8 cellular contexts compared by ENCODE assay signal in the genomic region with DNA sequence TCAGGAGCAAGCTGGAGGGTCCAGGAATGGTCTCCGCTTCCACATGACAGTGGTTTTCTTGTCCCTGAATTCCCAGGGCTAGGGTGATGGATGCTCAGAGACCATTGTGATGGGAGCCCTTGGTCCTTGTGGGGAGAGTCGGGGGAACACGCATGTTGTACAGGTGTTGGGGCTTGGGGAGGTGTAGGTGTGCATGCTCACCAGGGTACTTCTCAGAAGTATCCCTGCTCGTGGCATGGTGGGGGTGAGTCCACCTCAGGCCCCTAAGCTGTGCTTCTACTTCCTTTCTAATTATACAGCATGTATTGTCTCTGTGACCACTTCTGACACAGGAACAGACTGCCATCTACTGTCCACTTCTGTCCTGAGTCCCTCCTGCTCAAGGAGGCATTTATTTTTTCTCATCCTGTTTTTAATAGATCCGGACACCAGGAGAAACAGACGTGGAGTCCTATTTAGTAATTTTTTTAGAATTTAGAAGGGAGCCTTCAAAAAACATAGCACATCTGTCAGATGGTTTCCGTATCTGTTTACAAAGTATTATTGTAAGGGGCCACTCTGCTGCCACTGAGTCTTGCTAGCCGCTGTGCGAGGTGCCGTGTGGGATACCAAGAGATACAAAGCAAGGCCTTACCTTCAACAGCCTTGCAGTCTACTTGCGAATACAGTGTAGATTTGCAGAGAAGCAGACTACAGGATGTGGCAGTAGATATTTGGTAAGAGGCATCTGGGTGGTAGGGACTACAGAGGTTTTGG. TPM values are rescaled to one million over a fixed set of nuclear protein-coding genes. Genes with fewer than 3 reads are reported as not detected.
DNase-seq lines count a peak whose midpoint lies in the region; ATAC-seq and TF ChIP-seq lines count a peak whose summit lies in the region.

No MANE protein-coding gene starts in this region.

- no peak overlapping the region for H3K4me2 ChIP-seq in OCI-LY7 (ENCODE audit: low read length)
- H3K4me2 ChIP-seq in fibroblast of lung (ENCODE audit: extremely low read depth, insufficient read depth, low read length), result no peak overlapping the region

- H3K36me3 Mint-ChIP-seq in activated T-helper 2 cell treated with anti-CD3 and anti-CD28 coated beads, Interferon-gamma antibody, Interleukin-2, Interleukin-4, amounts not matched to agents 10 μg/mL and 5 μg/mL and 100 μg/mL, durations not matched to agents 14 hours and 24 hours and 36 hours (ENCODE audit: low read depth), result no peaks in the 10 kb centered on the region
- no peaks in the 10 kb centered on the region for H3K36me3 Mint-ChIP-seq in naive thymus-derived CD4-positive, alpha-beta T cell

- H3K79me2 ChIP-seq in OCI-LY7 (ENCODE audit: insufficient read depth, low read depth, low read length) (peaks cover 93% of the 10 kb centered on the region), fibroblast of lung (ENCODE audit: control insufficient read depth, insufficient read depth, low read length) (peaks cover 37% of the 10 kb centered on the region)

- WGBS in psoas muscle, 3 donors, result 57 to 65% (median 64%) methylated on average over 11 of the region's 11 CpGs

- no peak overlapping the region for H3K4me3 Mint-ChIP-seq in activated T-helper 2 cell treated with anti-CD3 and anti-CD28 coated beads, Interferon-gamma antibody, Interleukin-2, Interleukin-4, amounts not matched to agents 10 μg/mL and 5 μg/mL and 100 μg/mL, durations not matched to agents 14 hours and 24 hours and 36 hours (ENCODE audit: low read depth)
- no peak overlapping the region for H3K4me3 Mint-ChIP-seq in naive thymus-derived CD4-positive, alpha-beta T cell

- H3K4me1 Mint-ChIP-seq in activated T-helper 2 cell treated with anti-CD3 and anti-CD28 coated beads, Interferon-gamma antibody, Interleukin-2, Interleukin-4, amounts not matched to agents 10 μg/mL and 5 μg/mL and 100 μg/mL, durations not matched to agents 14 hours and 24 hours and 36 hours (ENCODE audit: low read depth), result no peaks in the 10 kb centered on the region
- H3K4me1 Mint-ChIP-seq in naive thymus-derived CD4-positive, alpha-beta T cell, result peaks cover 0 to 2% (median 0%) of the 10 kb centered on the region in 7 donors

- POLR2A ChIA-PET in OCI-LY7 (lab: Charles Lee), result no interaction called here
- POLR2A ChIA-PET in naive thymus-derived CD4-positive, alpha-beta T cell (lab: Charles Lee), result no interaction called here

- H3K27ac Mint-ChIP-seq in activated T-helper 2 cell treated with anti-CD3 and anti-CD28 coated beads, Interferon-gamma antibody, Interleukin-2, Interleukin-4, amounts not matched to agents 10 μg/mL and 5 μg/mL and 100 μg/mL, durations not matched to agents 14 hours and 24 hours and 36 hours, result no peak overlapping the region
- H3K27ac Mint-ChIP-seq in naive thymus-derived CD4-positive, alpha-beta T cell, result no peak overlapping the region

- no TSS peak for BruUV-seq in OCI-LY7 (replicated peaks; lab: Mats Ljungman, UMichigan)

- CTCF ChIA-PET in OCI-LY7 (lab: Charles Lee; ENCODE audit: unreplicated experiment), result no interaction called here
- CTCF ChIA-PET in naive thymus-derived CD4-positive, alpha-beta T cell (lab: Charles Lee), result no interaction called here

- H2AFZ ChIP-seq in OCI-LY7 (ENCODE audit: low read length) (no peak overlapping the region), fibroblast of lung (ENCODE audit: low read length) (no peak overlapping the region)

- H3K4me1 ChIP-seq in OCI-LY7 (ENCODE audit: insufficient read depth, low read length, poor library complexity, severe bottlenecking) (peaks cover 80% of the 10 kb centered on the region), fibroblast of lung (ENCODE audit: control insufficient read depth, extremely low read depth, insufficient read depth, low read length) (peaks cover 14% of the 10 kb centered on the region), psoas muscle (peaks cover 3% of the 10 kb centered on the region)
- H3K4me1 ChIP-seq in naive thymus-derived CD4-positive, alpha-beta T cell (ENCODE audit: control insufficient read depth in 2 of 2, insufficient read depth in 2 of 2, low read length in 2 of 2), result no peaks in the 10 kb centered on the region

- H3K9me2 ChIP-seq in OCI-LY7 (ENCODE audit: insufficient read depth, low read length), result no peaks in the 10 kb centered on the region

- peak; percentile 89 to 96 (median 92) for ATAC-seq in psoas muscle
- ATAC-seq in HG03442 (IDR thresholded peaks at IDR 0.05; ENCODE audit: unreplicated experiment), result no peak
- no peak for ATAC-seq in naive thymus-derived CD4-positive, alpha-beta T cell

- H3K9me3 Mint-ChIP-seq in activated T-helper 2 cell treated with anti-CD3 and anti-CD28 coated beads, Interferon-gamma antibody, Interleukin-2, Interleukin-4, amounts not matched to agents 10 μg/mL and 5 μg/mL and 100 μg/mL, durations not matched to agents 14 hours and 24 hours and 36 hours, result no peaks in the 10 kb centered on the region
- H3K9me3 Mint-ChIP-seq in naive thymus-derived CD4-positive, alpha-beta T cell, result peaks cover 0 to 9% (median 1%) of the 10 kb centered on the region in 11 donors

- H3K9me3 ChIP-seq in OCI-LY7 (ENCODE audit: low read length) (no peaks in the 10 kb centered on the region), fibroblast of lung (ENCODE audit: control insufficient read depth, insufficient read depth, low read depth, low read length) (no peaks in the 10 kb centered on the region), psoas muscle (no peaks in the 10 kb centered on the region)
- H3K9me3 ChIP-seq in naive thymus-derived CD4-positive, alpha-beta T cell (ENCODE audit: control insufficient read depth in 2 of 3, low read length in 3 of 3), result no peaks in the 10 kb centered on the region

- DNase-seq in A172 (ENCODE audit: low spot score) (peak; percentile 62), H4 (ENCODE audit: low spot score) (peak; percentile 83), OCI-LY7 (ENCODE audit: low spot score) (peak; percentile 42), fibroblast of lung (ENCODE audit: low read depth in 2 of 2) (peak; percentile 57 to 75), psoas muscle (no peak)
- no peak for DNase-seq in activated T-helper 2 cell treated with anti-CD3 and anti-CD28 coated beads, Interferon-gamma antibody, Interleukin-2, Interleukin-4, amounts not matched to agents 10 μg/mL and 5 μg/mL and 100 μg/mL, durations not matched to agents 14 hours and 24 hours and 36 hours (ENCODE audit: low spot score)
- DNase-seq in naive thymus-derived CD4-positive, alpha-beta T cell, result no peak

- no peaks in the 10 kb centered on the region for H3K27me3 ChIP-seq in fibroblast of lung (ENCODE audit: control insufficient read depth, insufficient read depth, low read length)
- H3K27me3 ChIP-seq in psoas muscle (ENCODE audit: insufficient read depth in 3 of 3, low read length in 2 of 3), result no peaks in the 10 kb centered on the region
- no peaks in the 10 kb centered on the region for H3K27me3 ChIP-seq in naive thymus-derived CD4-positive, alpha-beta T cell (ENCODE audit: control insufficient read depth in 2 of 2, insufficient read depth in 2 of 2, low read length in 2 of 2)

- no peak overlapping the region for H3K9ac ChIP-seq in fibroblast of lung (ENCODE audit: insufficient read depth, low read length)

- peaks cover 3% of the 10 kb centered on the region for H3K27me3 Mint-ChIP-seq in activated T-helper 2 cell treated with anti-CD3 and anti-CD28 coated beads, Interferon-gamma antibody, Interleukin-2, Interleukin-4, amounts not matched to agents 10 μg/mL and 5 μg/mL and 100 μg/mL, durations not matched to agents 14 hours and 24 hours and 36 hours (ENCODE audit: low read depth)
- H3K27me3 Mint-ChIP-seq in naive thymus-derived CD4-positive, alpha-beta T cell, result peaks cover 13 to 34% (median 18%) of the 10 kb centered on the region in 5 donors

- intact Hi-C loops in OCI-LY7 (cut with micrococcal nuclease; ENCODE audit: unreplicated experiment) (loop anchor here (10.0 kb wide), 1 partner anchor 1672 kb away; no protein-coding TSS in a partner anchor), psoas muscle (cut with DNase I) (loop anchor here (2.0 to 10.0 kb wide), 6 partner anchors 242 to 588 kb away; no protein-coding TSS in a partner anchor)
- intact Hi-C loops in activated T-helper 2 cell treated with anti-CD3 and anti-CD28 coated beads, Interferon-gamma antibody, Interleukin-2, Interleukin-4, amounts not matched to agents 10 μg/mL and 5 μg/mL and 100 μg/mL, durations not matched to agents 14 hours and 24 hours and 36 hours (cut with micrococcal nuclease), result no loop called here
- intact Hi-C loops in naive thymus-derived CD4-positive, alpha-beta T cell (cut with micrococcal nuclease), result loop anchor here in 1 of 2 donors (2.0 kb wide), 1 partner anchor 420 kb away; no protein-coding TSS in a partner anchor

- TF ChIP-seq CTCF in OCI-LY7 (conservative IDR thresholded peaks at IDR 0.05; ENCODE audit: low read length), result peak; percentile 73
- peak; percentile 48 to 69 for TF ChIP-seq CTCF in fibroblast of lung (conservative IDR thresholded peaks at IDR 0.05 in 1 of 2, IDR thresholded peaks at IDR 0.05 in 1 of 2; ENCODE audit: low read depth in 1 of 2, low read length in 2 of 2)
- peak; percentile 75 for TF ChIP-seq CTCF in psoas muscle (IDR thresholded peaks at IDR 0.05)

- peaks cover 34% of the 10 kb centered on the region for H3K36me3 ChIP-seq in OCI-LY7 (ENCODE audit: insufficient read depth, low read length)
- H3K36me3 ChIP-seq in fibroblast of lung (ENCODE audit: control insufficient read depth, insufficient read depth, low read length), result no peaks in the 10 kb centered on the region
- no peaks in the 10 kb centered on the region for H3K36me3 ChIP-seq in psoas muscle (ENCODE audit: insufficient read depth in 1 of 2, low read depth in 1 of 2)
- no peaks in the 10 kb centered on the region for H3K36me3 ChIP-seq in naive thymus-derived CD4-positive, alpha-beta T cell (ENCODE audit: control insufficient read depth in 2 of 3, insufficient read depth in 3 of 3, low read length in 3 of 3)

- no peak overlapping the region for H3K4me3 ChIP-seq in OCI-LY7 (ENCODE audit: low read depth, low read length, poor library complexity, severe bottlenecking)
- no peak overlapping the region for H3K4me3 ChIP-seq in fibroblast of lung (replicated peaks in 1 of 4; ENCODE audit: control extremely low read depth in 1 of 4, insufficient read depth in 1 of 4, low read depth in 3 of 4, low read length in 4 of 4)
- H3K4me3 ChIP-seq in psoas muscle, result no peak overlapping the region
- H3K4me3 ChIP-seq in naive thymus-derived CD4-positive, alpha-beta T cell (ENCODE audit: low read length), result no peak overlapping the region

- H3K27ac ChIP-seq in OCI-LY7 (ENCODE audit: low read depth, low read length, poor library complexity, severe bottlenecking) (no peak overlapping the region), fibroblast of lung (ENCODE audit: insufficient read depth, low read length) (no peak overlapping the region), psoas muscle (no peak overlapping the region)
- H3K27ac ChIP-seq in naive thymus-derived CD4-positive, alpha-beta T cell (ENCODE audit: low read depth, low read length), result no peak overlapping the region

- H4K20me1 ChIP-seq in OCI-LY7 (ENCODE audit: insufficient read depth, low read length) (peaks cover 72% of the 10 kb centered on the region), fibroblast of lung (ENCODE audit: control insufficient read depth, extremely low read depth, insufficient read depth, low read length) (no peaks in the 10 kb centered on the region)

RNA-seq across cellular contexts. Expression of a gene that starts 10.5 kb away (rescaled TPM):
- total RNA-seq in A172 (2014; rRNA removed; shearing (Covaris generic)), result 1.3 and 5.8 TPM in 2 replicates
- 4.1 and 10.7 TPM in 2 replicates for total RNA-seq in H4 (2014; rRNA removed; shearing (Covaris generic))
- 9.6 and 15.2 TPM in 2 replicates for total RNA-seq in OCI-LY7 (2014; rRNA removed; shearing (Covaris generic))
- total RNA-seq in OCI-LY7 (2022) (11.5 and 14.1 TPM in 2 replicates), fibroblast of lung (1.5 and 5.9 TPM in 2 replicates), psoas muscle (under 1 TPM; 0.25 to 0.62 (median 0.35) TPM)
- polyA plus RNA-seq in fibroblast of lung (11.2 and 12.5 TPM in 2 replicates), psoas muscle (under 1 TPM; 0.16 to 0.49 (median 0.29) TPM)
- polyA plus RNA-seq in fibroblast of lung (2012), result 9.5 and 10.2 TPM in 2 replicates
- polyA minus RNA-seq in fibroblast of lung (ENCODE audit: low replicate concordance), result 13.3 and 14.7 TPM in 2 replicates
- total RNA-seq in activated T-helper 2 cell treated with anti-CD3 and anti-CD28 coated beads, Interferon-gamma antibody, Interleukin-2, Interleukin-4, amounts not matched to agents 10 μg/mL and 5 μg/mL and 100 μg/mL, durations not matched to agents 14 hours and 24 hours and 36 hours, result not detected in 2 replicates
- not detected for total RNA-seq in naive thymus-derived CD4-positive, alpha-beta T cell
- not detected for polyA plus RNA-seq in naive thymus-derived CD4-positive, alpha-beta T cell

Comparison
In these comparisons a context has a peak if more than half of its experiments do, and no peak if none do; other contexts are left out.
1. DNase-seq: peak in A172 (single experiment), H4 (single experiment), OCI-LY7 (single experiment) and fibroblast of lung (2 of 2); none in psoas muscle (0 of 2), activated T-helper 2 cell treated with anti-CD3 and anti-CD28 coated beads, Interferon-gamma antibody, Interleukin-2, Interleukin-4, amounts not matched to agents 10 μg/mL and 5 μg/mL and 100 μg/mL, durations not matched to agents 14 hours and 24 hours and 36 hours (single experiment) and naive thymus-derived CD4-positive, alpha-beta T cell (0 of 9).
2. ATAC-seq: peak in psoas muscle (4 of 4); none in HG03442 (single experiment) and naive thymus-derived CD4-positive, alpha-beta T cell (single experiment).
3. Peak in every context shown above with its lines, with median percentiles within 50 percentile points of each other: CTCF ChIP-seq.